8 cellular contexts compared by ENCODE assay signal in genomic region chr10:35641430-35642015, GRCh38. TPM values are rescaled to one million over a fixed set of nuclear protein-coding genes. Genes with fewer than 3 reads are reported as not detected.
DNase-seq lines count a peak whose midpoint lies in the region; ATAC-seq and TF ChIP-seq lines count a peak whose summit lies in the region.

No MANE protein-coding gene starts in this region.

- H3K36me3 Mint-ChIP-seq in activated CD8-positive, alpha-beta T cell treated with anti-CD3 and anti-CD28 coated beads for 36 hours (ENCODE audit: low read depth), result no peaks in the 10 kb centered on the region

- H3K4me3 ChIP-seq in DOHH2 (ENCODE audit: low read length), result peak overlapping the region; percentile 66

- H3K27me3 ChIP-seq in DOHH2 (ENCODE audit: control insufficient read depth, low read length), result peaks cover 43% of the 10 kb centered on the region

- H3K4me1 Mint-ChIP-seq in activated CD8-positive, alpha-beta T cell treated with anti-CD3 and anti-CD28 coated beads for 36 hours (ENCODE audit: low read depth), result peaks cover 22% of the 10 kb centered on the region

- POLR2A ChIA-PET in activated CD8-positive, alpha-beta T cell treated with anti-CD3 and anti-CD28 coated beads for 36 hours (lab: Charles Lee), result no interaction called here

- H3K9me3 Mint-ChIP-seq in activated CD8-positive, alpha-beta T cell treated with anti-CD3 and anti-CD28 coated beads for 36 hours, result no peaks in the 10 kb centered on the region

- intact Hi-C loops in activated CD8-positive, alpha-beta T cell treated with anti-CD3 and anti-CD28 coated beads for 36 hours (cut with micrococcal nuclease), result no loop called here
- intact Hi-C loops in posterior vena cava (cut with DNase I), result no loop called here

- H3K4me3 Mint-ChIP-seq in activated CD8-positive, alpha-beta T cell treated with anti-CD3 and anti-CD28 coated beads for 36 hours, result peak overlapping the region; percentile 69

- no peaks in the 10 kb centered on the region for H3F3A ChIP-seq in DOHH2 (ENCODE audit: control insufficient read depth, insufficient read depth)

- H3K4me1 ChIP-seq in DOHH2 (ENCODE audit: control insufficient read depth, low read length), result peaks cover 8% of the 10 kb centered on the region; the same call in 1 of the 2 replicates

- H3K79me2 ChIP-seq in DOHH2 (ENCODE audit: control insufficient read depth, low read length), result no peaks in the 10 kb centered on the region

- H3K27ac Mint-ChIP-seq in activated CD8-positive, alpha-beta T cell treated with anti-CD3 and anti-CD28 coated beads for 36 hours, result no peak overlapping the region

- TF ChIP-seq CTCF in DOHH2 (IDR thresholded peaks at IDR 0.05; ENCODE audit: low read depth, low read length, poor library complexity, severe bottlenecking), result no peak
- no peak for TF ChIP-seq CTCF in activated CD8-positive, alpha-beta T cell treated with anti-CD3 and anti-CD28 coated beads for 36 hours (IDR thresholded peaks at IDR 0.05)

- no peak overlapping the region for H3K27ac ChIP-seq in DOHH2 (ENCODE audit: low read depth, low read length)

- H3K9me2 ChIP-seq in DOHH2 (replicated peaks; ENCODE audit: control insufficient read depth, low read length), result no peaks in the 10 kb centered on the region

- ATAC-seq in GM19397 (IDR thresholded peaks at IDR 0.05; ENCODE audit: unreplicated experiment) (peak; percentile 26), HG03354 (IDR thresholded peaks at IDR 0.05; ENCODE audit: poor library complexity, severe bottlenecking, unreplicated experiment) (peak; percentile 33)
- ATAC-seq in activated CD8-positive, alpha-beta T cell treated with anti-CD3 and anti-CD28 coated beads for 36 hours, result no peak

- no peaks in the 10 kb centered on the region for H4K20me1 ChIP-seq in DOHH2 (ENCODE audit: control insufficient read depth, insufficient read depth, low read depth, low read length)

- peak overlapping the region; percentile 68 for H3K4me2 ChIP-seq in DOHH2 (ENCODE audit: low read length)

- CTCF ChIA-PET in activated CD8-positive, alpha-beta T cell treated with anti-CD3 and anti-CD28 coated beads for 36 hours (lab: Charles Lee), result no interaction called here

- H3K9me3 ChIP-seq in DOHH2 (ENCODE audit: control insufficient read depth, insufficient read depth, low read length), result no peaks in the 10 kb centered on the region

- peaks cover 55% of the 10 kb centered on the region for H3K27me3 Mint-ChIP-seq in activated CD8-positive, alpha-beta T cell treated with anti-CD3 and anti-CD28 coated beads for 36 hours

- no peak for DNase-seq in activated CD8-positive, alpha-beta T cell treated with anti-CD3 and anti-CD28 coated beads for 36 hours
- DNase-seq in glomerular visceral epithelial cell (ENCODE audit: extremely low spot score) (peak; percentile 35), posterior vena cava (ENCODE audit: low spot score) (peak; percentile 82), NCI-H345 treated with DMSO at 0.1 percent for 48 hours (lab: John Stamatoyannopoulos, UW; ENCODE audit: unreplicated experiment) (no peak), DMS79 (lab: John Stamatoyannopoulos, UW) (no peak)

- no peaks in the 10 kb centered on the region for H3K36me3 ChIP-seq in DOHH2 (ENCODE audit: control insufficient read depth, low read length)

RNA-seq across cellular contexts. Expression of gene FZD8, which starts 0.6 kb away (rescaled TPM):
- under 1 TPM; 0.14 to 0.22 TPM for total RNA-seq in activated CD8-positive, alpha-beta T cell treated with anti-CD3 and anti-CD28 coated beads for 36 hours
- 10 to 100 TPM in 1 of 2 donors, 1 to 10 TPM in 1; 9.5 to 16.1 TPM for total RNA-seq in posterior vena cava

RNA-seq across cellular contexts. Expression of gene GJD4, which starts 36.4 kb away (rescaled TPM):
- total RNA-seq in activated CD8-positive, alpha-beta T cell treated with anti-CD3 and anti-CD28 coated beads for 36 hours, result not detected
- not detected for total RNA-seq in posterior vena cava

Comparison
In these comparisons a context has a peak if more than half of its experiments do, and no peak if none do; other contexts are left out.
1. DNase-seq: peak in glomerular visceral epithelial cell (single experiment) and posterior vena cava (single experiment); none in activated CD8-positive, alpha-beta T cell treated with anti-CD3 and anti-CD28 coated beads for 36 hours (single experiment), NCI-H345 treated with DMSO at 0.1 percent for 48 hours (single experiment) and DMS79 (single experiment).
2. RNA of gene FZD8, which starts 0.6 kb away (total RNA-seq): 9.5 to 16.1 TPM in posterior vena cava; 0.14 to 0.22 TPM in activated CD8-positive, alpha-beta T cell treated with anti-CD3 and anti-CD28 coated beads for 36 hours; every median in the first group is over 4 times any median in the second.